ENCODE assay signal across 8 cellular contexts in the genomic region with DNA sequence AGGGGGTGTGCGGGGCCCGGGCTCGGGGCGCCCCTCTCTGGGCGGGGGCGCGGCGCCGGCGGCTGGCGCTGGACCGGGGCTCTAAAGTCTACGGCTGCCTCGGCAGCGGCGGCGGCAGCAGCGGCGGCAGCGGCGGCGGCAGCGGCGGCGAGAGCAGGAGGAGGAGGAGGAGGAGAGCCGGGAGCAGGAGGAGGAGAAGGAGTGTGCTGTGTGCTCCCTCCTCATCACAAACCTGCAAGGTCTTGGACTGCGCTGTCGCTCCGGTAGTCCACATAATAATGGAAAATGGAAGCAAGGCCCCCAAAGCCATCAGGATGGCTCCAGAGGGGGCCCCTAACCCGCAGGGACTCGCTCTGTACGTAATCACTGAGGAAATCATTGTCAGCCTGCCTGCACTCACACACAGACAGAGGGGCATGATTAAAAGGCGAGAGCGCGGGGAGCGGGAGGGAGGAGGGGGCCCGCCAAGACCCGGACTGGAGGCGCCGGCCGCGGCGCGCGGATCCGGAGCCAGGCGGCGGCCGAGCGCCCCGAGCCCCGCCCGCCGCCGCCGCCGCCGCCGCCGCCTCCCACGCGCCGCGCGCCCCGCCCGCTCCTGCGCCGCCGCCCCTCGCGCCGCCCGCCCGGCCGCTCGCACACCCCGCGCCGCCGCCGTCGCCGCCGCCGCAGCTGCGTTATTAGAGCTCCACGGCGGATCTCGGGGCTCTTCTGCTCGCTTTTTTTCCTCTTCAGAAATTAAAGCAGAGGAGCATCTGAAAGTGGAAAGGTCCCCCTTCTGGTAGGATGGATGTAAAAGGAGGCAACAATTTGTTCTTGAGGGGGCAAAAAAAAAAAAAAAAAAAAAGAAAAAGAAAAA. TPM values are rescaled to one million over a fixed set of nuclear protein-coding genes. Genes with fewer than 3 reads are reported as not detected.
DNase-seq lines count a peak whose midpoint lies in the region; ATAC-seq and TF ChIP-seq lines count a peak whose summit lies in the region.

A gene (minus strand): TSS at position 394 of the 856 bp plus-strand sequence. CDS start 1,220 bp downstream, outside the sequence.

- H3K9ac ChIP-seq in HUES48 (ENCODE audit: low read depth, low read length) (peak within 1 kb of the TSS; percentile 56), OCI-LY1 (ENCODE audit: low read length) (peak within 1 kb of the TSS; percentile 82), mucosa of stomach (ENCODE audit: low read length) (peak within 1 kb of the TSS; percentile 34)

- H3K79me2 ChIP-seq in OCI-LY1 (ENCODE audit: insufficient read depth, low read length), result 0 out of 2 replicates have a peak, but pooled peaks cover 4% of the 10 kb centered on the region

- DNase-seq in COR-L47 (lab: John Stamatoyannopoulos, UW) (peak; percentile 73), fibroblast of gingiva (ENCODE audit: low read depth) (peak; percentile 93)
- DNase-seq in activated T-helper 2 cell treated with anti-CD3 and anti-CD28 coated beads, Interferon-gamma antibody, Interleukin-2, Interleukin-4, amounts not matched to agents 10 μg/mL and 5 μg/mL and 100 μg/mL, durations not matched to agents 14 hours and 24 hours and 36 hours (ENCODE audit: low spot score), result peak; percentile 24
- peak; percentile 45 to 48 for DNase-seq in stimulated activated naive CD8-positive, alpha-beta T cell treated with anti-CD3 and anti-CD28 coated beads, Interleukin-15, amount 100 ng/mL, for 72 hours

- H3K27ac ChIP-seq in HUES48 (ENCODE audit: low read depth, low read length) (peak within 1 kb of the TSS; percentile 94), OCI-LY1 (ENCODE audit: low read depth, low read length, poor library complexity, severe bottlenecking) (peak within 1 kb of the TSS; percentile 68)

- peaks cover 64% of the 10 kb centered on the region for H3K27me3 ChIP-seq in HUES48 (ENCODE audit: control insufficient read depth, insufficient read depth, low read length)
- no peaks in the 10 kb centered on the region for H3K27me3 ChIP-seq in OCI-LY1 (ENCODE audit: insufficient read depth, low read length)
- H3K27me3 ChIP-seq in mucosa of stomach (ENCODE audit: control insufficient read depth, insufficient read depth, low read length), result peaks cover 64% of the 10 kb centered on the region

- H3K4me3 Mint-ChIP-seq in activated T-helper 2 cell treated with anti-CD3 and anti-CD28 coated beads, Interferon-gamma antibody, Interleukin-2, Interleukin-4, amounts not matched to agents 10 μg/mL and 5 μg/mL and 100 μg/mL, durations not matched to agents 14 hours and 24 hours and 36 hours (ENCODE audit: low read depth), result peak within 1 kb of the TSS; percentile 71
- H3K4me3 Mint-ChIP-seq in stimulated activated naive CD8-positive, alpha-beta T cell treated with anti-CD3 and anti-CD28 coated beads, Interleukin-15, amount 100 ng/mL, for 72 hours, result peak within 1 kb of the TSS; percentile 76 to 82

- no peaks in the 10 kb centered on the region for H4K20me1 ChIP-seq in OCI-LY1 (ENCODE audit: insufficient read depth, low read length)

- no peaks in the 10 kb centered on the region for H3K9me2 ChIP-seq in OCI-LY1 (ENCODE audit: low read depth, low read length)

- H3K36me3 Mint-ChIP-seq in activated T-helper 2 cell treated with anti-CD3 and anti-CD28 coated beads, Interferon-gamma antibody, Interleukin-2, Interleukin-4, amounts not matched to agents 10 μg/mL and 5 μg/mL and 100 μg/mL, durations not matched to agents 14 hours and 24 hours and 36 hours (ENCODE audit: low read depth), result no peaks in the 10 kb centered on the region

- no peaks in the 10 kb centered on the region for H3K9me3 Mint-ChIP-seq in activated T-helper 2 cell treated with anti-CD3 and anti-CD28 coated beads, Interferon-gamma antibody, Interleukin-2, Interleukin-4, amounts not matched to agents 10 μg/mL and 5 μg/mL and 100 μg/mL, durations not matched to agents 14 hours and 24 hours and 36 hours
- no peaks in the 10 kb centered on the region for H3K9me3 Mint-ChIP-seq in stimulated activated naive CD8-positive, alpha-beta T cell treated with anti-CD3 and anti-CD28 coated beads, Interleukin-15, amount 100 ng/mL, for 72 hours

- no peaks in the 10 kb centered on the region for H3K36me3 ChIP-seq in HUES48 (ENCODE audit: control insufficient read depth, insufficient read depth, low read length)
- peaks cover 5% of the 10 kb centered on the region; the same call in 1 of the 2 replicates for H3K36me3 ChIP-seq in OCI-LY1 (ENCODE audit: insufficient read depth, low read length)
- H3K36me3 ChIP-seq in mucosa of stomach (ENCODE audit: control insufficient read depth, insufficient read depth, low read length), result no peaks in the 10 kb centered on the region

- H3K9me3 ChIP-seq in HUES48 (ENCODE audit: control insufficient read depth, insufficient read depth, low read length), result no peaks in the 10 kb centered on the region
- H3K9me3 ChIP-seq in OCI-LY1 (ENCODE audit: low read length), result no peaks in the 10 kb centered on the region
- no peaks in the 10 kb centered on the region for H3K9me3 ChIP-seq in mucosa of stomach (ENCODE audit: control insufficient read depth, low read length)

- H3K27ac Mint-ChIP-seq in activated T-helper 2 cell treated with anti-CD3 and anti-CD28 coated beads, Interferon-gamma antibody, Interleukin-2, Interleukin-4, amounts not matched to agents 10 μg/mL and 5 μg/mL and 100 μg/mL, durations not matched to agents 14 hours and 24 hours and 36 hours, result no peak within 1 kb of the TSS
- H3K27ac Mint-ChIP-seq in stimulated activated naive CD8-positive, alpha-beta T cell treated with anti-CD3 and anti-CD28 coated beads, Interleukin-15, amount 100 ng/mL, for 72 hours, result no peak within 1 kb of the TSS

- H3K4me2 ChIP-seq in OCI-LY1 (ENCODE audit: low read length), result peak within 1 kb of the TSS; percentile 77

- no peaks in the 10 kb centered on the region for H3F3A ChIP-seq in OCI-LY1 (ENCODE audit: insufficient read depth, low read length)

- H3K4me1 Mint-ChIP-seq in activated T-helper 2 cell treated with anti-CD3 and anti-CD28 coated beads, Interferon-gamma antibody, Interleukin-2, Interleukin-4, amounts not matched to agents 10 μg/mL and 5 μg/mL and 100 μg/mL, durations not matched to agents 14 hours and 24 hours and 36 hours (ENCODE audit: low read depth), result peaks cover 11% of the 10 kb centered on the region
- peaks cover 17% of the 10 kb centered on the region for H3K4me1 Mint-ChIP-seq in stimulated activated naive CD8-positive, alpha-beta T cell treated with anti-CD3 and anti-CD28 coated beads, Interleukin-15, amount 100 ng/mL, for 72 hours

- intact Hi-C loops in activated T-helper 2 cell treated with anti-CD3 and anti-CD28 coated beads, Interferon-gamma antibody, Interleukin-2, Interleukin-4, amounts not matched to agents 10 μg/mL and 5 μg/mL and 100 μg/mL, durations not matched to agents 14 hours and 24 hours and 36 hours (cut with micrococcal nuclease), result loop anchor here (5.0 to 10.0 kb wide), 2 partner anchors 120 to 1193 kb away; a partner anchor contains a TSS

- peaks cover 63% of the 10 kb centered on the region for H3K27me3 Mint-ChIP-seq in activated T-helper 2 cell treated with anti-CD3 and anti-CD28 coated beads, Interferon-gamma antibody, Interleukin-2, Interleukin-4, amounts not matched to agents 10 μg/mL and 5 μg/mL and 100 μg/mL, durations not matched to agents 14 hours and 24 hours and 36 hours (ENCODE audit: low read depth)
- H3K27me3 Mint-ChIP-seq in stimulated activated naive CD8-positive, alpha-beta T cell treated with anti-CD3 and anti-CD28 coated beads, Interleukin-15, amount 100 ng/mL, for 72 hours, result peaks cover 55% of the 10 kb centered on the region

- H3K4me1 ChIP-seq in HUES48 (ENCODE audit: control insufficient read depth, insufficient read depth, low read length) (peaks cover 14% of the 10 kb centered on the region), OCI-LY1 (ENCODE audit: insufficient read depth, low read length, severe bottlenecking) (peaks cover 24% of the 10 kb centered on the region), mucosa of stomach (ENCODE audit: control insufficient read depth, insufficient read depth, low read length) (peaks cover 8% of the 10 kb centered on the region)

- peak; percentile 57 for ATAC-seq in GM21390 (IDR thresholded peaks at IDR 0.05; ENCODE audit: unreplicated experiment)
- peak; percentile 87 for ATAC-seq in stimulated activated naive CD8-positive, alpha-beta T cell treated with anti-CD3 and anti-CD28 coated beads, Interleukin-15, amount 100 ng/mL, for 72 hours

- H3K4me3 ChIP-seq in HUES48 (ENCODE audit: low read depth, low read length), result peak within 1 kb of the TSS; percentile 86
- H3K4me3 ChIP-seq in OCI-LY1 (ENCODE audit: low read depth, low read length, poor library complexity, severe bottlenecking), result peak within 1 kb of the TSS; percentile 80
- H3K4me3 ChIP-seq in mucosa of stomach (ENCODE audit: low read length), result no peak within 1 kb of the TSS

- peak; percentile 19; the same call in 1 of the 2 replicates for TF ChIP-seq CTCF in OCI-LY1 (IDR thresholded peaks at IDR 0.05; ENCODE audit: low read length)

- H2AFZ ChIP-seq in OCI-LY1 (ENCODE audit: low read length), result peak within 1 kb of the TSS; percentile 78

RNA-seq across cellular contexts. Expression of the gene that starts here (rescaled TPM):
- not detected in 2 replicates for total RNA-seq in activated T-helper 2 cell treated with anti-CD3 and anti-CD28 coated beads, Interferon-gamma antibody, Interleukin-2, Interleukin-4, amounts not matched to agents 10 μg/mL and 5 μg/mL and 100 μg/mL, durations not matched to agents 14 hours and 24 hours and 36 hours

Comparison
In these comparisons a context has a peak if more than half of its experiments do, and no peak if none do; other contexts are left out.
1. Peak in DNase-seq in activated T-helper 2 cell treated with anti-CD3 and anti-CD28 coated beads, Interferon-gamma antibody, Interleukin-2, Interleukin-4, amounts not matched to agents 10 μg/mL and 5 μg/mL and 100 μg/mL, durations not matched to agents 14 hours and 24 hours and 36 hours; RNA of the gene not detected or under 1 TPM.
2. DNase-seq: peak in every context shown above with its lines; median percentile 93 in fibroblast of gingiva; 73 in COR-L47; 46 in stimulated activated naive CD8-positive, alpha-beta T cell treated with anti-CD3 and anti-CD28 coated beads, Interleukin-15, amount 100 ng/mL, for 72 hours; 24 in activated T-helper 2 cell treated with anti-CD3 and anti-CD28 coated beads, Interferon-gamma antibody, Interleukin-2, Interleukin-4, amounts not matched to agents 10 μg/mL and 5 μg/mL and 100 μg/mL, durations not matched to agents 14 hours and 24 hours and 36 hours.